In the genomic region with DNA sequence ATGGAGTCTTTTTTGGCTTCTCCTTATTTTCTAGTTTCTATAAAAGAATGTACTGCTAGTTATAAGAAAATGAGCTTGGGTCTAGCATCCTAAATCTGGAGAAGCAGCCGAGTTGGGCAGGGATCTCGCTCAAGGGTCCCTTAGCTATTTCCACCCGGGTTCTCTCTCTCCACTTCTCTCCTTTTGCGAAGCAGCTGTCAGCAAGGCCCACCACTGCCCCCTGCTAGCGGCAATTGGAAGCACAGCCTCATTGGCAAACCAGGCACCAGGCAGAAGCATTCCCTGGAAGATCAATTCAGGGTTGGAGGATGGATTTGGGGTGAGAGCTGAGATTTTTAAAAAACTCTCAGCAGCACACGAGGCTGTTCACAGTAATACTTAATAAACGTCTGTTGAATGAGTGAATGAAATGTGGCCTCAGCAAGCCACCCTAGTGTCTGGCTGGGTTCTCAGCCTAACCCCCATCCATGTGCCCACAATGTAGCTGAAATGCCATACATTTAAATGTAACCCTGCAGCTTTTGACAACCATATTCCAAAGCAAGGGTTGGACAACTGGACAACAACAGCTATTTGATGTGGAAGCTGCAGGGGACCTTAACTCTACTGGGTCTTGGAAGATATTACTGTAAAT, we compare ENCODE assay signal across 8 cellular contexts. TPM values are rescaled to one million over a fixed set of nuclear protein-coding genes. Genes with fewer than 3 reads are reported as not detected.
DNase-seq lines count a peak whose midpoint lies in the region; TF ChIP-seq lines count a peak whose summit lies in the region.

No MANE protein-coding gene starts in this region.

- H3K9me3 ChIP-seq in SK-N-SH = no peaks in the 10 kb centered on the region
- H3K9me3 ChIP-seq in parathyroid adenoma (ENCODE audit: control insufficient read depth, low read length) = no peaks in the 10 kb centered on the region

- H3K4me3 ChIP-seq in SK-N-SH (ENCODE audit: low read depth in 2 of 2, low read length in 1 of 2) = no peak overlapping the region
- no peak overlapping the region for H3K4me3 ChIP-seq in parathyroid adenoma (ENCODE audit: low read depth, low read length)

- H3K36me3 ChIP-seq in SK-N-SH (replicated peaks in 1 of 2; ENCODE audit: control insufficient read depth in 1 of 2, insufficient read depth in 2 of 2, low read length in 1 of 2) = peaks cover 17 to 23% of the 10 kb centered on the region in 2 experiments
- H3K36me3 ChIP-seq in parathyroid adenoma (ENCODE audit: control insufficient read depth, insufficient read depth, low read length) = no peaks in the 10 kb centered on the region

- no peaks in the 10 kb centered on the region for H3K9me2 ChIP-seq in SK-N-SH

- peaks cover 8% of the 10 kb centered on the region for H3K36me3 Mint-ChIP-seq in type B pancreatic cell

- H3K9ac ChIP-seq in SK-N-SH = no peak overlapping the region
- H3K9ac ChIP-seq in parathyroid adenoma = no peak overlapping the region

- TF ChIP-seq CTCF in SK-N-SH (IDR thresholded peaks at IDR 0.05) = peak; percentile 97
- peak; percentile 98 for TF ChIP-seq CTCF in parathyroid adenoma (IDR thresholded peaks at IDR 0.05)
- peak; percentile 93 for TF ChIP-seq CTCF in type B pancreatic cell (conservative IDR thresholded peaks at IDR 0.05)

- no peak overlapping the region for H3K4me3 Mint-ChIP-seq in type B pancreatic cell

- peaks cover 7% of the 10 kb centered on the region for H3F3A ChIP-seq in SK-N-SH (replicated peaks; ENCODE audit: insufficient read depth)

- no peak overlapping the region for H2AFZ ChIP-seq in SK-N-SH (ENCODE audit: low read depth)
- H2AFZ ChIP-seq in parathyroid adenoma = no peak overlapping the region

- H3K4me2 ChIP-seq in SK-N-SH (no peak overlapping the region), parathyroid adenoma (ENCODE audit: low read length) (no peak overlapping the region)

- no peaks in the 10 kb centered on the region for H3K4me1 Mint-ChIP-seq in type B pancreatic cell (ENCODE audit: unreplicated experiment)

- H3K9me3 Mint-ChIP-seq in type B pancreatic cell = no peaks in the 10 kb centered on the region

- TF ChIP-seq RAD21 in Ishikawa (IDR thresholded peaks at IDR 0.05; ENCODE audit: low read depth) (peak; percentile 96), SK-N-SH (IDR thresholded peaks at IDR 0.05; ENCODE audit: low read length) (peak; percentile 92)

- H3K4me1 ChIP-seq in SK-N-SH (ENCODE audit: control insufficient read depth in 1 of 2, insufficient read depth in 2 of 2, low read depth in 1 of 2, low read length in 1 of 2) (no peaks in the 10 kb centered on the region), parathyroid adenoma (no peaks in the 10 kb centered on the region)

- no peaks in the 10 kb centered on the region for H3K79me2 ChIP-seq in SK-N-SH (ENCODE audit: insufficient read depth)
- peaks cover 6% of the 10 kb centered on the region for H3K79me2 ChIP-seq in parathyroid adenoma

- H3K27ac ChIP-seq in SK-N-SH (ENCODE audit: low read depth in 2 of 2, low read length in 1 of 2) = no peak overlapping the region
- H3K27ac ChIP-seq in parathyroid adenoma = no peak overlapping the region

- H4K20me1 ChIP-seq in SK-N-SH (ENCODE audit: insufficient read depth) = no peaks in the 10 kb centered on the region

- peak; percentile 18 for DNase-seq in NCI-H510A treated with DMSO at 0.1 percent for 48 hours (lab: John Stamatoyannopoulos, UW)
- DNase-seq in NCI-H510A (lab: John Stamatoyannopoulos, UW) = no peak
- peak; percentile 83 for DNase-seq in SK-N-SH
- DNase-seq in activated naive CD4-positive, alpha-beta T cell (lab: John Stamatoyannopoulos, UW) = peak; percentile 36 to 72 (median 58)
- DNase-seq in glomerular visceral epithelial cell (ENCODE audit: extremely low spot score) = peak; percentile 71
- peak; percentile 79 for DNase-seq in type B pancreatic cell (ENCODE audit: extremely low spot score, unreplicated experiment)

- no peaks in the 10 kb centered on the region for H3K27me3 Mint-ChIP-seq in type B pancreatic cell

- H3K27ac Mint-ChIP-seq in type B pancreatic cell = no peak overlapping the region

- H3K27me3 ChIP-seq in SK-N-SH (ENCODE audit: insufficient read depth) = no peaks in the 10 kb centered on the region
- no peaks in the 10 kb centered on the region for H3K27me3 ChIP-seq in parathyroid adenoma (ENCODE audit: control insufficient read depth, insufficient read depth, low read length)

- CTCF ChIA-PET in SK-N-SH (lab: Yijun Ruan, JAX) = interaction anchor here (0.5 to 16.3 kb wide), 64 partner anchors 8 to 656 kb away, joined by 3 to 441 read pairs (median 7); partner anchors contain the start of genes ANXA6, CCDC69, GPX3 and TNIP1

- POLR2A ChIA-PET in SK-N-SH (lab: Yijun Ruan, JAX) = interaction anchor here (1.0 to 1.7 kb wide), 3 partner anchors 11 to 63 kb away, joined by 3 to 6 read pairs (median 5); partner anchors contain the start of gene TNIP1

- WGBS in SK-N-SH (ENCODE audit: low lambda C conversion rate) = 8% methylated on average over 7 of the region's 7 CpGs

- TF ChIP-seq EP300 in Ishikawa (IDR thresholded peaks at IDR 0.05; ENCODE audit: borderline replicate concordance) (no peak), SK-N-SH (IDR thresholded peaks at IDR 0.05; ENCODE audit: borderline replicate concordance in 1 of 2, low read depth in 1 of 2, low read length in 1 of 2) (no peak)

TF ChIP-seq in Ishikawa, 13 proteins besides CTCF, POLR2A, EP300 and RAD21 (continues in another document):
- TF ChIP-seq, protein P1, sequence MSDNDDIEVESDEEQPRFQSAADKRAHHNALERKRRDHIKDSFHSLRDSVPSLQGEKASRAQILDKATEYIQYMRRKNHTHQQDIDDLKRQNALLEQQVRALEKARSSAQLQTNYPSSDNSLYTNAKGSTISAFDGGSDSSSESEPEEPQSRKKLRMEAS (IDR thresholded peaks at IDR 0.05) = no peak
- TF ChIP-seq CREB1 (IDR thresholded peaks at IDR 0.05; ENCODE audit: low read depth) (no peak), FOXM1 (IDR thresholded peaks at IDR 0.05; ENCODE audit: borderline replicate concordance, low read depth) (no peak), TAF1 (IDR thresholded peaks at IDR 0.05; ENCODE audit: low read depth) (no peak), TCF12 (IDR thresholded peaks at IDR 0.05; ENCODE audit: low read depth) (no peak), TEAD4 (IDR thresholded peaks at IDR 0.05) (no peak)

TF ChIP-seq in SK-N-SH, 30 proteins besides CTCF, POLR2A, EP300 and RAD21:
- TF ChIP-seq SMC3 (IDR thresholded peaks at IDR 0.05; ENCODE audit: low read depth, low read length) (peak; percentile 97), CHD2 (IDR thresholded peaks at IDR 0.05; ENCODE audit: low read length, partially characterized antibody) (peak; percentile 12), RXRA (IDR thresholded peaks at IDR 0.05; ENCODE audit: borderline replicate concordance, low read depth) (no peak)

RNA-seq across cellular contexts. Expression of gene TNIP1, which starts 34.6 kb away (rescaled TPM):
- 39.4 and 46.2 TPM in 2 replicates for polyA plus RNA-seq in SK-N-SH (2012; rRNA removed)
- polyA plus RNA-seq in SK-N-SH (2012; cell fraction: cytosol; rRNA removed) = 33.3 and 41.5 TPM in 2 replicates
- 36.6 and 41.8 TPM in 2 replicates for polyA plus RNA-seq in SK-N-SH (2012; cell fraction: nucleus; rRNA removed)
- 63.6 and 89.2 TPM in 2 replicates for total RNA-seq in type B pancreatic cell (ENCODE audit: low replicate concordance)

RNA-seq across cellular contexts. Expression of gene ANXA6, which starts 42.2 kb away (rescaled TPM):
- polyA plus RNA-seq in SK-N-SH (2012; rRNA removed) = 87.5 and 101 TPM in 2 replicates
- 81.3 and 90.1 TPM in 2 replicates for polyA plus RNA-seq in SK-N-SH (2012; cell fraction: cytosol; rRNA removed)
- polyA plus RNA-seq in SK-N-SH (2012; cell fraction: nucleus; rRNA removed) = 83.3 and 89.2 TPM in 2 replicates
- total RNA-seq in type B pancreatic cell (ENCODE audit: low replicate concordance) = 42.8 and 200 TPM in 2 replicates
